1 cellular context compared by ENCODE assay signal in genomic region chr3:66856555-66856954, GRCh38.
TF ChIP-seq lines count a peak whose summit lies in the region.

No MANE protein-coding gene starts in this region.

TF ChIP-seq in GM23338, 12 proteins besides CTCF, POLR2A, EP300 and RAD21 (continued from another document):
- TF ChIP-seq ETS1 (IDR thresholded peaks at IDR 0.05) (no peak), EZH2 (IDR thresholded peaks at IDR 0.05; ENCODE audit: low read depth, unreplicated experiment) (no peak), NANOG (IDR thresholded peaks at IDR 0.05; ENCODE audit: borderline replicate concordance) (no peak), ZNF114 (CRISPR knock-in tag; IDR thresholded peaks at IDR 0.05) (no peak)
